Comparison of ENCODE assay signal across 9 cellular contexts in the genomic region with DNA sequence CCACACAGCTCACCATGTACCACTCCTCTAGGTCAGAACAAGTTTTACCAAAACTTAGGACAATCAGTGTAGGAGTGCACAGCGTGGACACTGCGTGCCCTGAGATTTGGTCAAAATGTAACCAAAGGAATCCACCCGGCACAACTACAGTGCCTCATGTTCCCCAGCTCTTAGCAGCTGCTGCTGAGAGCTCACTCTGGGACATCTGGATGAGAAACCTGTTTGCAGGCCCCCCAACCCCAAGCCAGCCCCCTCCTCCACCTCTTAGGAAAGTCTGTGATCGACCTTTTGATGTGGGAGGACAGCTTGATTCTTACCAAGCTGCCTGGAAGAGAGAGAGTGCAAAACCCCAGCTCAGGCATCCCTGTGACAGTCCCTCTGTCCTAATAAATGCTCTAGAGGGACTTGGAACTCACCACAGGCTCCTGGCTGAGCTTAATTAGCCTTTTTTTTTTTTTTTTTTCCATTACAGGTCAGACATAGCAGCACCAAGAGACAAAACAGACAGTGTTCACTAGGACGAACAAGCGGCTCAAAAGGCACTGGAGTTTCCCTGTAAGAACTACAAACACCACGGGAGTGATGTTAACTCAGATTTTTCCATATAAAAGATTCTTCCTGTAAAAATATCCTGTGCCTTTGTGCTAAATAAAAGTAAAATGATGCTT.
DNase-seq lines count a peak whose midpoint lies in the region; ATAC-seq and TF ChIP-seq lines count a peak whose summit lies in the region.
"Had no signal": no experiment of that assay in that cellular context is flagged by ENCODE, and none has a peak within 500 bp of the region (broad histone marks: within the 10 kb centered on the region; RNA-seq: fewer than 3 reads in every experiment).

No MANE protein-coding gene starts in this region.

- TF ChIP-seq CTCF in VCaP (conservative IDR thresholded peaks at IDR 0.05): no peak
- TF ChIP-seq CTCF in cardiac muscle cell (IDR thresholded peaks at IDR 0.05; ENCODE audit: low read depth, low read length): no peak

- H3K14ac ChIP-seq in trophoblast cell (ENCODE audit: low read length): no peak overlapping the region

- no peak overlapping the region for H2AFZ ChIP-seq in trophoblast cell (ENCODE audit: insufficient read depth, low read length, poor library complexity)

- H4K12ac ChIP-seq in trophoblast cell (ENCODE audit: low read depth, low read length): no peak overlapping the region

- H3K4me2 ChIP-seq in trophoblast cell (ENCODE audit: low read length): peak overlapping the region; percentile 67

- H4K8ac ChIP-seq in trophoblast cell (ENCODE audit: low read depth, low read length): no peak overlapping the region

- H2AK5ac ChIP-seq in trophoblast cell (ENCODE audit: low read length): no peak overlapping the region

- H3K27me3 Mint-ChIP-seq in stimulated activated naive B cell treated with anti-CD40 and anti-IgM and Interleukin-4, amounts not matched to agents 10 μg/mL and 1 μg/mL and 100 μg/mL, for 72 hours: peaks cover 13 to 22% of the 10 kb centered on the region in 2 donors

- no peak overlapping the region for H3K23ac ChIP-seq in trophoblast cell (ENCODE audit: low read length)

- H3K27me3 ChIP-seq in cardiac muscle cell (no peaks in the 10 kb centered on the region), trophoblast cell (ENCODE audit: insufficient read depth, low read length) (no peaks in the 10 kb centered on the region)

- H3K9me3 ChIP-seq in cardiac muscle cell (ENCODE audit: low read depth): no peaks in the 10 kb centered on the region
- H3K9me3 ChIP-seq in trophoblast cell (ENCODE audit: insufficient read depth, low read depth, low read length): no peaks in the 10 kb centered on the region

- H3K9ac ChIP-seq in trophoblast cell (ENCODE audit: low read length): no peak overlapping the region

- WGBS in trophoblast cell (ENCODE audit: extremely low coverage, insufficient coverage, insufficient read length): no CpG with 5 or more reads among the region's 7 CpGs

- peaks cover 11% of the 10 kb centered on the region for H3K79me1 ChIP-seq in trophoblast cell (ENCODE audit: low read length)

- H3K79me2 ChIP-seq in trophoblast cell (ENCODE audit: control insufficient read depth, insufficient read depth, low read length, poor library complexity): peaks cover 1% of the 10 kb centered on the region

- H2BK5ac ChIP-seq in trophoblast cell (ENCODE audit: low read depth, low read length, poor library complexity): no peak overlapping the region

- H3K9me3 Mint-ChIP-seq in stimulated activated naive B cell treated with anti-CD40 and anti-IgM and Interleukin-4, amounts not matched to agents 10 μg/mL and 1 μg/mL and 100 μg/mL, for 72 hours: no peaks in the 10 kb centered on the region

- no peak overlapping the region for H3K18ac ChIP-seq in trophoblast cell (ENCODE audit: low read length)

- ATAC-seq in stimulated activated naive B cell treated with anti-CD40 and anti-IgM and Interleukin-4, amounts not matched to agents 10 μg/mL and 1 μg/mL and 100 μg/mL, for 72 hours (replicated peaks): no peak

- H3K36me3 Mint-ChIP-seq in stimulated activated naive B cell treated with anti-CD40 and anti-IgM and Interleukin-4, amounts not matched to agents 10 μg/mL and 1 μg/mL and 100 μg/mL, for 72 hours: no peaks in the 10 kb centered on the region

- H3K27ac ChIP-seq in VCaP: peak overlapping the region; percentile 88
- peak overlapping the region; percentile 95 for H3K27ac ChIP-seq in cardiac muscle cell
- no peak overlapping the region for H3K27ac ChIP-seq in trophoblast cell (ENCODE audit: low read depth, low read length)
- H3K27ac ChIP-seq: SK-N-MC had no signal

- H2BK120ac ChIP-seq in trophoblast cell (ENCODE audit: insufficient read depth, low read length, poor library complexity): no peak overlapping the region

- H3K4me1 Mint-ChIP-seq in stimulated activated naive B cell treated with anti-CD40 and anti-IgM and Interleukin-4, amounts not matched to agents 10 μg/mL and 1 μg/mL and 100 μg/mL, for 72 hours: peaks cover 9% of the 10 kb centered on the region in 2 donors

- H3K4me1 ChIP-seq in cardiac muscle cell (ENCODE audit: low read depth) (peaks cover 50% of the 10 kb centered on the region), trophoblast cell (ENCODE audit: control insufficient read depth in 1 of 2, insufficient read depth in 2 of 2, low read length in 2 of 2) (peaks cover 27 to 29% of the 10 kb centered on the region in 2 experiments)

- no peak overlapping the region for H3K4ac ChIP-seq in trophoblast cell (ENCODE audit: low read depth, low read length)

- H3K36me3 ChIP-seq in cardiac muscle cell (no peaks in the 10 kb centered on the region), trophoblast cell (ENCODE audit: control insufficient read depth in 1 of 2, insufficient read depth in 2 of 2, low read length in 2 of 2) (no peaks in the 10 kb centered on the region)

- H3K4me3 Mint-ChIP-seq in stimulated activated naive B cell treated with anti-CD40 and anti-IgM and Interleukin-4, amounts not matched to agents 10 μg/mL and 1 μg/mL and 100 μg/mL, for 72 hours: peak overlapping the region in 1 of 2 donors; percentile 81

- no peak overlapping the region for H4K91ac ChIP-seq in trophoblast cell (ENCODE audit: low read depth, low read length)

- peak overlapping the region; percentile 64 for H3K4me3 ChIP-seq in cardiac muscle cell
- H3K4me3 ChIP-seq in trophoblast cell (ENCODE audit: low read depth, low read length): no peak overlapping the region
- H3K4me3 ChIP-seq: SK-N-MC had no signal

- peak; percentile 24 for DNase-seq in DMS53 treated with DMSO at 0.1 percent for 48 hours (lab: John Stamatoyannopoulos, UW; ENCODE audit: unreplicated experiment)
- peak in 1 of 2 donors; percentile 35 for DNase-seq in cardiac muscle cell (ENCODE audit: low read depth in 1 of 2, low spot score in 1 of 2)
- no peak for DNase-seq in trophoblast cell
- no peak for DNase-seq in NCI-H510A treated with DMSO at 0.1 percent for 48 hours (lab: John Stamatoyannopoulos, UW)
- no peak for DNase-seq in 8988T
- no peak for DNase-seq in HT-29 (ENCODE audit: low spot score)
- DNase-seq in stimulated activated naive B cell treated with anti-CD40 and anti-IgM and Interleukin-4, amounts not matched to agents 10 μg/mL and 1 μg/mL and 100 μg/mL, for 72 hours: no peak

- H2BK12ac ChIP-seq in trophoblast cell (ENCODE audit: low read length): no peak overlapping the region

- no peak overlapping the region for H3K27ac Mint-ChIP-seq in stimulated activated naive B cell treated with anti-CD40 and anti-IgM and Interleukin-4, amounts not matched to agents 10 μg/mL and 1 μg/mL and 100 μg/mL, for 72 hours
